Comparison of ENCODE assay signal across 32 cellular contexts in the genomic region with DNA sequence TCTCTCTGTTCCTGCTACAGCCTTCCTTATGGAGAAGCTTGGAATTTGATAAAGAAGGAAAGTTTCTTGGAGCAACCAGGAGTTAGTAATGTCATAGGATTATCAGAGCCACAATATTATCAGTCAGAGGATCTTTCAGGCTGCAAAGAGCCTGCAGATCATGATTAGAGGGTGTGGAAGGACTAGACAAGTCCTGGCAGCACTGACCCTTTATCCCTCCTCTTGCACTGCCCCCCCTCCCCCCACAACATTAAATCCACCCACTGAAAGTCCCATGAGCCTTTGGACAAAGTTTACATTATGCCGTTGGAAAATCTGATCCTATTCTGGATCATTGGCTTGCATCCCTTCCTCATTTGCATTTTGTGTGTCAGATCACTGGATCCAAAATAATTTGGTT. TPM values are rescaled to one million over a fixed set of nuclear protein-coding genes. Genes with fewer than 3 reads are reported as not detected.
DNase-seq lines count a peak whose midpoint lies in the region; ATAC-seq, FAIRE-seq and TF ChIP-seq lines count a peak whose summit lies in the region.
"Had no signal": no experiment of that assay in that cellular context is flagged by ENCODE, and none has a peak within 500 bp of the region (broad histone marks: within the 10 kb centered on the region; RNA-seq: fewer than 3 reads in every experiment).

No MANE protein-coding gene starts in this region.

- no peaks in the 10 kb centered on the region for H3K36me3 ChIP-seq in mammary epithelial cell (ENCODE audit: insufficient read depth, low read length)
- H3K36me3 ChIP-seq in K562 (ENCODE audit: control insufficient read depth, insufficient read depth, low read length) = no peaks in the 10 kb centered on the region
- no peaks in the 10 kb centered on the region for H3K36me3 ChIP-seq in transverse colon
- H3K36me3 ChIP-seq: ascending aorta, colonic mucosa, heart left ventricle, uterus had no signal

- H3K27ac ChIP-seq in mammary epithelial cell (ENCODE audit: insufficient read depth, low read depth, low read length) (no peak overlapping the region), K562 (ENCODE audit: extremely low read depth, low read depth, low read length) (no peak overlapping the region), transverse colon (peak overlapping the region in 3 of 4 donors; percentile 19 to 33 (median 21))
- H3K27ac ChIP-seq: ascending aorta, colonic mucosa, heart left ventricle, HL-60, testis, VCaP had no signal

- 40% methylated on average over 1 of the region's 1 CpG for WGBS in mammary epithelial cell (ENCODE audit: low coverage, missing lambda C conversion rate)
- 0% methylated on average over 1 of the region's 1 CpG for WGBS in K562 (ENCODE audit: insufficient coverage, low coverage, missing lambda C conversion rate)
- WGBS in transverse colon (ENCODE audit: low coverage in 1 of 2), 2 donors = 11 to 25% methylated on average over 1 of the region's 1 CpG

- TF ChIP-seq CTCF in mammary epithelial cell (conservative IDR thresholded peaks at IDR 0.05 in 1 of 2, IDR thresholded peaks at IDR 0.05 in 1 of 2; ENCODE audit: extremely low read depth in 1 of 2, insufficient read depth in 1 of 2, low read depth in 1 of 2, low read length in 2 of 2) (no peak), MCF 10A (IDR thresholded peaks at IDR 0.05; ENCODE audit: unreplicated experiment) (no peak), K562 (IDR thresholded peaks at IDR 0.05 in 2 of 3, conservative IDR thresholded peaks at IDR 0.05 in 1 of 3; ENCODE audit: insufficient read depth in 2 of 3, low read depth in 1 of 3, low read length in 3 of 3) (no peak), mesothelial cell of epicardium (IDR thresholded peaks at IDR 0.05; ENCODE audit: unreplicated experiment) (no peak), transverse colon (IDR thresholded peaks at IDR 0.05) (no peak)

- no peaks in the 10 kb centered on the region for H4K20me1 ChIP-seq in mammary epithelial cell (ENCODE audit: insufficient read depth, low read length)
- no peaks in the 10 kb centered on the region for H4K20me1 ChIP-seq in K562 (replicated peaks; ENCODE audit: control insufficient read depth, insufficient read depth, low read length)

- peaks cover 6% of the 10 kb centered on the region for H3K4me1 ChIP-seq in mammary epithelial cell (ENCODE audit: insufficient read depth, low read length)
- peaks cover 10 to 17% of the 10 kb centered on the region in 2 experiments; a peak in 3 of 5 replicates for H3K4me1 ChIP-seq in K562 (replicated peaks in 1 of 2; ENCODE audit: control insufficient read depth in 2 of 2, insufficient read depth in 2 of 2, low read length in 2 of 2)
- H3K4me1 ChIP-seq in transverse colon = peaks cover 0 to 9% (median 3%) of the 10 kb centered on the region in 4 donors
- H3K4me1 ChIP-seq: colonic mucosa, heart left ventricle, testis, uterus had no signal

- H3K9me3 Mint-ChIP-seq in MCF 10A (ENCODE audit: unreplicated experiment) (peaks cover 5% of the 10 kb centered on the region), mesothelial cell of epicardium (peaks cover 3% of the 10 kb centered on the region)

- H3K4me3 Mint-ChIP-seq in MCF 10A (ENCODE audit: unreplicated experiment) (no peak overlapping the region), mesothelial cell of epicardium (no peak overlapping the region)
- H3K4me3 Mint-ChIP-seq: activated naive CD8-positive, alpha-beta T cell; effector memory CD8-positive, alpha-beta T cell; GM23338; naive thymus-derived CD8-positive, alpha-beta T cell had no signal

- DNase-seq in mammary epithelial cell (peak; percentile 20), MCF 10A (ENCODE audit: unreplicated experiment) (no peak), K562 (ENCODE audit: extremely low read depth in 1 of 4, low spot score in 3 of 4) (peak in 3 of 4 experiments; percentile 23 to 71 (median 47)), mesothelial cell of epicardium (ENCODE audit: low spot score in 2 of 2, unreplicated experiment in 2 of 2) (no peak), transverse colon (no peak), hepatic stellate cell (ENCODE audit: low spot score) (no peak), SIG-M5 (lab: John Stamatoyannopoulos, UW) (no peak)
- DNase-seq: 8988T; activated CD4-positive, alpha-beta T cell treated with anti-CD3 and anti-CD28 coated beads for 4 hours; activated effector memory CD4-positive, alpha-beta T cell treated with Interleukin-2 at 50 U/mL for 16 hours; activated T-cell treated with anti-CD3 and anti-CD28 coated beads, Interleukin-2, amount 50 U/mL, for 1 hour; colonic mucosa; effector memory CD8-positive, alpha-beta T cell; heart left ventricle; kidney; naive thymus-derived CD8-positive, alpha-beta T cell; NCI-H1417; NCI-H2029; NCI-H226; NCI-H526 treated with DMSO at 0.1 percent for 48 hours; SHP77 treated with DMSO at 0.1 percent for 48 hours; stimulated activated naive CD4-positive, alpha-beta T cell treated with Interleukin-2 at 50 U/mL for 16 hours; testis; uterus had no signal

- H3K4me3 ChIP-seq in mammary epithelial cell (replicated peaks in 1 of 3; ENCODE audit: insufficient read depth in 1 of 3, low read depth in 2 of 3, low read length in 3 of 3) (no peak overlapping the region), K562 (no peak overlapping the region), transverse colon (no peak overlapping the region)
- H3K4me3 ChIP-seq: ascending aorta, colonic mucosa, GM23338, heart left ventricle, skin epidermis, testis, uterus had no signal

- dilution Hi-C loops in mammary epithelial cell (cut with HindIII; ENCODE audit: low sequenced_read_pairs) = no loop called here

- H3K36me3 Mint-ChIP-seq in MCF 10A (ENCODE audit: insufficient read depth, unreplicated experiment) (peaks cover 10% of the 10 kb centered on the region), mesothelial cell of epicardium (no peaks in the 10 kb centered on the region)
- H3K36me3 Mint-ChIP-seq: activated naive CD8-positive, alpha-beta T cell had no signal

- no peaks in the 10 kb centered on the region for H3K9me1 ChIP-seq in K562 (ENCODE audit: control insufficient read depth, insufficient read depth, low read length)

- intact Hi-C loops in mammary epithelial cell (cut with micrococcal nuclease) = no loop called here
- intact Hi-C loops in MCF 10A (cut with micrococcal nuclease) = no loop called here
- intact Hi-C loops in K562 (cut with micrococcal nuclease) = no loop called here
- intact Hi-C loops in transverse colon (cut with DNase I; ENCODE audit: low total_unique reads) = no loop called here

- H3K4me1 Mint-ChIP-seq in MCF 10A (ENCODE audit: insufficient read depth, unreplicated experiment) = no peaks in the 10 kb centered on the region
- H3K4me1 Mint-ChIP-seq in mesothelial cell of epicardium = peaks cover 7% of the 10 kb centered on the region
- H3K4me1 Mint-ChIP-seq: naive thymus-derived CD8-positive, alpha-beta T cell had no signal

- in situ Hi-C loops in mammary epithelial cell (cut with MboI; ENCODE audit: low sequenced_read_pairs in 2 of 2) = no loop called here
- in situ Hi-C loops in K562 (cut with MboI) = no loop called here
- in situ Hi-C loops in transverse colon (cut with MboI; ENCODE audit: low pct_ligation_motif_present in 1 of 4, low pct_unique_long_range_greater_than_20kb in 1 of 4, low sequenced_read_pairs in 3 of 4) = no loop called here

- TF ChIP-seq EP300 in K562 (IDR thresholded peaks at IDR 0.05; ENCODE audit: low read length) = peak; percentile 46; the same call in 1 of the 2 replicates
- no peak for TF ChIP-seq EP300 in transverse colon (IDR thresholded peaks at IDR 0.05; ENCODE audit: low read depth)

- H3K27ac Mint-ChIP-seq in MCF 10A (ENCODE audit: low read depth, unreplicated experiment) (no peak overlapping the region), mesothelial cell of epicardium (peak overlapping the region; percentile 15)
- H3K27ac Mint-ChIP-seq: activated naive CD8-positive, alpha-beta T cell; GM23338; naive thymus-derived CD8-positive, alpha-beta T cell had no signal

- H3K9ac ChIP-seq in mammary epithelial cell (ENCODE audit: insufficient read depth, low read length) (no peak overlapping the region), K562 (ENCODE audit: insufficient read depth in 1 of 2, low read depth in 2 of 2, low read length in 2 of 2) (no peak overlapping the region)

- FAIRE-seq in K562 (lab: Jason Lieb, UNC) = peak; percentile 83

- peak overlapping the region; percentile 58 for H2AFZ ChIP-seq in mammary epithelial cell (ENCODE audit: low read depth, low read length)
- H2AFZ ChIP-seq in K562 (ENCODE audit: low read depth, low read length) = peak overlapping the region; percentile 29
- H2AFZ ChIP-seq: GM23338 had no signal

- no peaks in the 10 kb centered on the region for H3K9me3 ChIP-seq in mammary epithelial cell (replicated peaks; ENCODE audit: insufficient read depth, low read length)
- peaks cover 1% of the 10 kb centered on the region for H3K9me3 ChIP-seq in K562 (replicated peaks; ENCODE audit: control insufficient read depth, insufficient read depth, low read depth, low read length)
- no peaks in the 10 kb centered on the region for H3K9me3 ChIP-seq in transverse colon
- H3K9me3 ChIP-seq: ascending aorta, colonic mucosa, testis, uterus had no signal

- H3K27me3 ChIP-seq in mammary epithelial cell (ENCODE audit: insufficient read depth, low read length) = no peaks in the 10 kb centered on the region
- no peaks in the 10 kb centered on the region for H3K27me3 ChIP-seq in K562 (ENCODE audit: control insufficient read depth in 2 of 2, insufficient read depth in 2 of 2, low read length in 2 of 2)
- no peaks in the 10 kb centered on the region for H3K27me3 ChIP-seq in transverse colon
- H3K27me3 ChIP-seq: ascending aorta, colonic mucosa, heart left ventricle, testis, uterus had no signal

- no TSS peak for BruUV-seq in mammary epithelial cell (replicated peaks; lab: Mats Ljungman, UMichigan)
- BruUV-seq in MCF 10A (replicated peaks; lab: Mats Ljungman, UMichigan) = no TSS peak
- BruUV-seq in K562 (replicated peaks; lab: Mats Ljungman, UMichigan) = no TSS peak

- TF ChIP-seq POLR2A in K562 (conservative IDR thresholded peaks at IDR 0.05) (no peak), transverse colon (IDR thresholded peaks at IDR 0.05) (no peak)

- peak; percentile 50; the same call in 2 of the 3 replicates for ATAC-seq in K562
- no peak for ATAC-seq in GM21447 (IDR thresholded peaks at IDR 0.05; ENCODE audit: unreplicated experiment)
- ATAC-seq: effector memory CD8-positive, alpha-beta T cell; GM23338; heart left ventricle; naive thymus-derived CD8-positive, alpha-beta T cell; Panc1 had no signal

- CTCF ChIA-PET in mammary epithelial cell (lab: Charles Lee; ENCODE audit: low non-redundant PET) (no interaction called here), MCF 10A (lab: Yijun Ruan, JAX) (interaction anchor here (0.6 to 1.0 kb wide), 4 partner anchors 22 to 404 kb away, joined by 3 to 4 read pairs (median 4); no protein-coding TSS in a partner anchor), K562 (lab: Yijun Ruan, JAX; ENCODE audit: low intra/inter-chr PET ratio) (no interaction called here)

- TF ChIP-seq RAD21 in K562 (CRISPR knock-in tag; conservative IDR thresholded peaks at IDR 0.05 in 1 of 2, IDR thresholded peaks at IDR 0.05 in 1 of 2) = no peak

- H3K4me2 ChIP-seq in mammary epithelial cell (ENCODE audit: insufficient read depth, low read depth, low read length) (no peak overlapping the region), K562 (ENCODE audit: insufficient read depth, low read length) (0 out of 2 replicates have a peak overlapping the region, but pooled peaks have one; percentile 34)
- H3K4me2 ChIP-seq: GM23338 had no signal

- POLR2A ChIA-PET in MCF 10A (lab: Yijun Ruan, JAX) = interaction anchor here (0.6 to 1.5 kb wide), 3 partner anchors 12 to 18 kb away, joined by 3 to 5 read pairs (median 3); a partner anchor contains a TSS
- POLR2A ChIA-PET in K562 (lab: Yijun Ruan, JAX) = no interaction called here

- H3K27me3 Mint-ChIP-seq in MCF 10A (ENCODE audit: insufficient read depth, unreplicated experiment) (no peaks in the 10 kb centered on the region), mesothelial cell of epicardium (ENCODE audit: low read depth) (no peaks in the 10 kb centered on the region)
- H3K27me3 Mint-ChIP-seq: activated naive CD8-positive, alpha-beta T cell; naive thymus-derived CD8-positive, alpha-beta T cell had no signal

- H3K79me2 ChIP-seq in mammary epithelial cell (ENCODE audit: insufficient read depth, low read length) (no peaks in the 10 kb centered on the region), K562 (ENCODE audit: control insufficient read depth, insufficient read depth, low read length) (no peaks in the 10 kb centered on the region)

RNA-seq across cellular contexts. Expression of a gene that starts 18.7 kb away (rescaled TPM):
- total RNA-seq in mammary epithelial cell = 10 to 100 TPM; 16.5 to 41.8 TPM
- polyA plus RNA-seq in mammary epithelial cell = 23.9 TPM
- polyA minus RNA-seq in mammary epithelial cell = 33.9 TPM
- total RNA-seq in MCF 10A (2022) = 8.8 and 12.8 TPM in 2 replicates
- total RNA-seq in K562 (2011; cell fraction: chromatin; rRNA removed; ENCODE audit: low replicate concordance) = 4.3 and 7.6 TPM in 2 replicates
- total RNA-seq in K562 (2011; cell fraction: nucleolus; rRNA removed) = 7.0 and 8.0 TPM in 2 replicates
- 8.5 and 8.9 TPM in 2 replicates for total RNA-seq in K562 (2011; cell fraction: nucleoplasm; rRNA removed)
- total RNA-seq in K562 (2014; rRNA removed) = 8.3 and 10.2 TPM in 2 replicates
- total RNA-seq in K562 (2014; rRNA removed; fragmentation: Illumina TruSeq; extraction: Trizol) = 4.3 and 5.8 TPM in 2 replicates
- total RNA-seq in K562 (2015; rRNA removed; fragmentation: Illumina TruSeq; extraction: Trizol) = 5.2 and 5.7 TPM in 2 replicates
- total RNA-seq in K562 (2021) = 11.3 and 13.2 TPM in 2 replicates
- 3.4 and 3.5 TPM in 2 replicates for polyA plus RNA-seq in K562 (2011; rRNA removed)
- 4.0 and 6.5 TPM in 2 replicates for polyA plus RNA-seq in K562 (2011; cell fraction: cytosol; rRNA removed)
- polyA plus RNA-seq in K562 (2011; cell fraction: nucleus; rRNA removed) = 9.3 and 9.5 TPM in 2 replicates
- polyA plus RNA-seq in K562 (2012) = 9.5 and 12.2 TPM in 2 replicates
- polyA plus RNA-seq in K562 (2014; fragmentation: Illumina TruSeq; extraction: Trizol) = 7.1 and 8.7 TPM in 2 replicates
- under 1 TPM; 0.62 to 0.98 TPM for polyA plus RNA-seq in K562 (2014; fragmentation: Nextera tagmentation; extraction: Ambion mirVana)
- polyA plus RNA-seq in K562 (2014; rRNA removed) = 3.9 and 10.6 TPM in 2 replicates
- polyA minus RNA-seq in K562 (2011; rRNA and poly(A)+ RNA removed) = 1.7 and 2.3 TPM in 2 replicates
- 2.2 and 2.7 TPM in 2 replicates for polyA minus RNA-seq in K562 (2011; cell fraction: cytosol; rRNA and poly(A)+ RNA removed)
- 2.3 and 4.4 TPM in 2 replicates for polyA minus RNA-seq in K562 (2011; cell fraction: nucleus; rRNA and poly(A)+ RNA removed)
- total RNA-seq in mesothelial cell of epicardium = 29.9 to 30.6 TPM (median 30.4 TPM) in 3 replicates
- total RNA-seq in transverse colon = 100 to 1,000 TPM in 1 of 4 donors, 10 to 100 TPM in 3; 50.1 to 290 (median 84.6) TPM

RNA-seq across cellular contexts. Expression of a gene that starts 54.5 kb away (rescaled TPM):
- total RNA-seq in mammary epithelial cell (10 to 100 TPM; 27.2 to 33.6 TPM), MCF 10A (2022) (15.7 and 24.7 TPM in 2 replicates), K562 (2014; rRNA removed) (11.2 and 12.8 TPM in 2 replicates), K562 (2014; rRNA removed; fragmentation: Illumina TruSeq; extraction: Trizol) (12.8 and 14.7 TPM in 2 replicates), K562 (2015; rRNA removed; fragmentation: Illumina TruSeq; extraction: Trizol) (10.7 and 11.7 TPM in 2 replicates), K562 (2021) (14.2 and 17.4 TPM in 2 replicates), mesothelial cell of epicardium (34.6 to 40.5 TPM (median 35.6 TPM) in 3 replicates), transverse colon (10 to 100 TPM; 24.7 to 83.4 (median 55.8) TPM)
- polyA plus RNA-seq in mammary epithelial cell (10.2 TPM), K562 (2011; rRNA removed) (18.2 and 19.2 TPM in 2 replicates), K562 (2014; fragmentation: Illumina TruSeq; extraction: Trizol) (11.0 and 12.8 TPM in 2 replicates), K562 (2014; fragmentation: Nextera tagmentation; extraction: Ambion mirVana) (10 to 100 TPM; 13.3 to 13.4 TPM), K562 (2014; rRNA removed) (12.8 and 19.5 TPM in 2 replicates)
- 29.1 TPM for polyA minus RNA-seq in mammary epithelial cell
- total RNA-seq in K562 (2011; cell fraction: chromatin; rRNA removed; ENCODE audit: low replicate concordance) = 60.6 and 93.7 TPM in 2 replicates
- total RNA-seq in K562 (2011; cell fraction: nucleolus; rRNA removed) = 51.7 and 62.2 TPM in 2 replicates
- 58.4 and 67.3 TPM in 2 replicates for total RNA-seq in K562 (2011; cell fraction: nucleoplasm; rRNA removed)
- 10.3 and 11.9 TPM in 2 replicates for polyA plus RNA-seq in K562 (2011; cell fraction: cytosol; rRNA removed)
- 50.1 and 55.3 TPM in 2 replicates for polyA plus RNA-seq in K562 (2011; cell fraction: nucleus; rRNA removed)
- polyA plus RNA-seq in K562 (2012) = 10.9 and 18.8 TPM in 2 replicates
- polyA minus RNA-seq in K562 (2011; rRNA and poly(A)+ RNA removed) = 14.8 and 16.9 TPM in 2 replicates
- polyA minus RNA-seq in K562 (2011; cell fraction: cytosol; rRNA and poly(A)+ RNA removed) = 6.4 and 6.9 TPM in 2 replicates
- 17.6 and 27.8 TPM in 2 replicates for polyA minus RNA-seq in K562 (2011; cell fraction: nucleus; rRNA and poly(A)+ RNA removed)

Comparison
In these comparisons a context has a peak if more than half of its experiments do, and no peak if none do; other contexts are left out.
1. DNase-seq: peak in mammary epithelial cell (single experiment) and K562 (3 of 4); none in MCF 10A (single experiment), mesothelial cell of epicardium (0 of 2), transverse colon (single experiment), hepatic stellate cell (single experiment) and SIG-M5 (single experiment).
2. H3K27ac ChIP-seq: peak in transverse colon (3 of 4); none in mammary epithelial cell (single experiment) and K562 (single experiment).